18 cellular contexts compared by ENCODE assay signal in genomic region chr1:24715658-24716057, GRCh38. TPM values are rescaled to one million over a fixed set of nuclear protein-coding genes. Genes with fewer than 3 reads are reported as not detected.
DNase-seq lines count a peak whose midpoint lies in the region; ATAC-seq and TF ChIP-seq lines count a peak whose summit lies in the region.
"Had no signal": no experiment of that assay in that cellular context is flagged by ENCODE, and none has a peak within 500 bp of the region (broad histone marks: within the 10 kb centered on the region; RNA-seq: fewer than 3 reads in every experiment).

No MANE protein-coding gene starts in this region.

- no peak overlapping the region for H3K27ac ChIP-seq in HCT116 (ENCODE audit: low read depth, low read length)
- no peak overlapping the region for H3K27ac ChIP-seq in body of pancreas
- H3K27ac ChIP-seq: BLaER1 had no signal

- WGBS in body of pancreas, 2 donors = 95 to 96% methylated on average over 7 of the region's 7 CpGs

- TF ChIP-seq POLR2A in HCT116 (IDR thresholded peaks at IDR 0.05; ENCODE audit: borderline replicate concordance, extremely low read depth, insufficient read depth, insufficient read length) (no peak), body of pancreas (IDR thresholded peaks at IDR 0.05) (no peak)

- DNase-seq in HCT116 (ENCODE audit: low read depth, low spot score) (no peak), NCI-H524 (lab: John Stamatoyannopoulos, UW) (no peak), body of pancreas (no peak)
- DNase-seq: CD8-positive, alpha-beta memory T cell; H9; KG1; NCI-H1092 treated with DMSO at 0.1 percent for 48 hours; NCI-H1694 treated with DMSO at 0.1 percent for 48 hours; NCI-H446 treated with DMSO at 0.1 percent for 48 hours; NCI-H82; Right ventricle myocardium superior; SK-N-SH had no signal

- peak overlapping the region; percentile 4 for H2AFZ ChIP-seq in HCT116 (ENCODE audit: low read depth, low read length, poor library complexity, severe bottlenecking)

- H3K9me2 ChIP-seq in HCT116 (ENCODE audit: insufficient read depth) = no peaks in the 10 kb centered on the region
- H3K9me2 ChIP-seq: SK-N-SH had no signal

- POLR2A ChIA-PET in HCT116 (lab: Charles Lee) = interaction anchor here (1.0 kb wide), 1 partner anchor 10 kb away, joined by 3 read pairs; no protein-coding TSS in a partner anchor

- no TSS peak for BruUV-seq in HCT116 (replicated peaks; lab: Mats Ljungman, UMichigan)

- no peak for ATAC-seq in HCT116
- ATAC-seq in activated T-helper 17 cell treated with anti-CD3 and anti-CD28 coated beads, Interleukin-2, amount 50 U/mL, for 72 hours (replicated peaks) = no peak
- ATAC-seq in body of pancreas = no peak
- no peak for ATAC-seq in HG03108 (IDR thresholded peaks at IDR 0.05; ENCODE audit: unreplicated experiment)

- H3K4me1 ChIP-seq in HCT116 (ENCODE audit: control insufficient read depth in 1 of 2, insufficient read depth in 2 of 2, low read length in 2 of 2) (peaks cover 22 to 58% of the 10 kb centered on the region in 2 experiments), skeletal muscle satellite cell (ENCODE audit: control insufficient read depth, insufficient read depth, low read length) (peaks cover 65% of the 10 kb centered on the region), body of pancreas (peaks cover 22% of the 10 kb centered on the region)
- H3K4me1 ChIP-seq: BLaER1 had no signal

- intact Hi-C loops in HCT116 (cut with micrococcal nuclease) = no loop called here
- intact Hi-C loops in dendritic cell treated with granulocyte-macrophage colony-stimulating factor and Interleukin-4, amounts not matched to agents 40 ng/mL and 50 ng/mL, for 4 days (cut with micrococcal nuclease) = no loop called here
- intact Hi-C loops in body of pancreas (cut with DNase I) = no loop called here

- H3K4me2 ChIP-seq in HCT116 (ENCODE audit: low read length) (no peak overlapping the region), skeletal muscle satellite cell (ENCODE audit: low read length) (no peak overlapping the region)
- H3K4me2 ChIP-seq: BLaER1, SK-N-SH had no signal

- H3K4me1 Mint-ChIP-seq in activated T-helper 17 cell treated with anti-CD3 and anti-CD28 coated beads, Interleukin-2, amount 50 U/mL, for 72 hours = peaks cover 5% of the 10 kb centered on the region
- peaks cover 64% of the 10 kb centered on the region for H3K4me1 Mint-ChIP-seq in dendritic cell treated with granulocyte-macrophage colony-stimulating factor and Interleukin-4, amounts not matched to agents 40 ng/mL and 50 ng/mL, for 4 days (ENCODE audit: low read depth)
- H3K4me1 Mint-ChIP-seq: CD8-positive, alpha-beta memory T cell; H9 had no signal

- H3K9me3 ChIP-seq in HCT116 (ENCODE audit: control insufficient read depth in 1 of 2, insufficient read depth in 1 of 2, low read depth in 1 of 2, low read length in 2 of 2) (no peaks in the 10 kb centered on the region), skeletal muscle satellite cell (replicated peaks; ENCODE audit: low read length) (no peaks in the 10 kb centered on the region), body of pancreas (no peaks in the 10 kb centered on the region)
- H3K9me3 ChIP-seq: BLaER1, MG63, SK-N-SH had no signal

- H3K27me3 Mint-ChIP-seq in activated T-helper 17 cell treated with anti-CD3 and anti-CD28 coated beads, Interleukin-2, amount 50 U/mL, for 72 hours = no peaks in the 10 kb centered on the region
- no peaks in the 10 kb centered on the region for H3K27me3 Mint-ChIP-seq in dendritic cell treated with granulocyte-macrophage colony-stimulating factor and Interleukin-4, amounts not matched to agents 40 ng/mL and 50 ng/mL, for 4 days

- RAD21 ChIA-PET in HCT116 (lab: Charles Lee; ENCODE audit: low non-redundant PET in 1 of 2, low total read pairs in 2 of 2, uncharacterized antibody in 2 of 2, unreplicated experiment in 2 of 2) = no interaction called here

- H3K27me3 ChIP-seq in HCT116 (ENCODE audit: insufficient read depth, low read length) (no peaks in the 10 kb centered on the region), skeletal muscle satellite cell (ENCODE audit: control insufficient read depth, insufficient read depth, low read length) (no peaks in the 10 kb centered on the region), body of pancreas (no peaks in the 10 kb centered on the region)
- H3K27me3 ChIP-seq: BLaER1, MG63 had no signal

- H3K9ac ChIP-seq in HCT116 (ENCODE audit: low read length) = no peak overlapping the region
- peak overlapping the region; percentile 43 for H3K9ac ChIP-seq in skeletal muscle satellite cell (ENCODE audit: low read depth, low read length)
- H3K9ac ChIP-seq: BLaER1 had no signal

- no peaks in the 10 kb centered on the region for H4K20me1 ChIP-seq in HCT116 (ENCODE audit: insufficient read depth)
- H4K20me1 ChIP-seq: BLaER1 had no signal

- no peaks in the 10 kb centered on the region for H3K36me3 Mint-ChIP-seq in activated T-helper 17 cell treated with anti-CD3 and anti-CD28 coated beads, Interleukin-2, amount 50 U/mL, for 72 hours (ENCODE audit: low read depth)
- no peaks in the 10 kb centered on the region for H3K36me3 Mint-ChIP-seq in dendritic cell treated with granulocyte-macrophage colony-stimulating factor and Interleukin-4, amounts not matched to agents 40 ng/mL and 50 ng/mL, for 4 days (ENCODE audit: low read depth)
- H3K36me3 Mint-ChIP-seq: CD8-positive, alpha-beta memory T cell had no signal

- H3K9me3 Mint-ChIP-seq in activated T-helper 17 cell treated with anti-CD3 and anti-CD28 coated beads, Interleukin-2, amount 50 U/mL, for 72 hours = no peaks in the 10 kb centered on the region
- H3K9me3 Mint-ChIP-seq in dendritic cell treated with granulocyte-macrophage colony-stimulating factor and Interleukin-4, amounts not matched to agents 40 ng/mL and 50 ng/mL, for 4 days = no peaks in the 10 kb centered on the region
- H3K9me3 Mint-ChIP-seq: CD8-positive, alpha-beta memory T cell had no signal

- no peak for TF ChIP-seq RAD21 in HCT116 (IDR thresholded peaks at IDR 0.05; ENCODE audit: low read depth)

- no peak overlapping the region for H3K4me3 ChIP-seq in HCT116 (replicated peaks in 1 of 2; ENCODE audit: low read depth in 1 of 2, low read length in 2 of 2)
- no peak overlapping the region for H3K4me3 ChIP-seq in skeletal muscle satellite cell (ENCODE audit: low read length)
- H3K4me3 ChIP-seq in body of pancreas = no peak overlapping the region
- H3K4me3 ChIP-seq: BLaER1, MG63 had no signal

- peak overlapping the region; percentile 49 for H3K27ac Mint-ChIP-seq in activated T-helper 17 cell treated with anti-CD3 and anti-CD28 coated beads, Interleukin-2, amount 50 U/mL, for 72 hours
- H3K27ac Mint-ChIP-seq in dendritic cell treated with granulocyte-macrophage colony-stimulating factor and Interleukin-4, amounts not matched to agents 40 ng/mL and 50 ng/mL, for 4 days = peak overlapping the region; percentile 18

- no peak overlapping the region for H3K4me3 Mint-ChIP-seq in activated T-helper 17 cell treated with anti-CD3 and anti-CD28 coated beads, Interleukin-2, amount 50 U/mL, for 72 hours
- no peak overlapping the region for H3K4me3 Mint-ChIP-seq in dendritic cell treated with granulocyte-macrophage colony-stimulating factor and Interleukin-4, amounts not matched to agents 40 ng/mL and 50 ng/mL, for 4 days
- H3K4me3 Mint-ChIP-seq: CD8-positive, alpha-beta memory T cell; H9 had no signal

- H3K79me2 ChIP-seq in HCT116 (ENCODE audit: insufficient read depth, low read length) = no peaks in the 10 kb centered on the region

- no peak for TF ChIP-seq CTCF in HCT116 (IDR thresholded peaks at IDR 0.05 in 2 of 3, conservative IDR thresholded peaks at IDR 0.05 in 1 of 3; ENCODE audit: borderline replicate concordance in 1 of 3, insufficient read depth in 1 of 3, low read depth in 2 of 3, low read length in 2 of 3)
- TF ChIP-seq CTCF in body of pancreas (IDR thresholded peaks at IDR 0.05) = no peak

- H3K36me3 ChIP-seq in HCT116 (ENCODE audit: control insufficient read depth in 1 of 2, insufficient read depth in 2 of 2, low read length in 2 of 2) (no peaks in the 10 kb centered on the region), skeletal muscle satellite cell (ENCODE audit: insufficient read depth, low read length) (no peaks in the 10 kb centered on the region), body of pancreas (replicated peaks in 1 of 2; ENCODE audit: insufficient read depth in 1 of 2, low read depth in 2 of 2) (no peaks in the 10 kb centered on the region)
- H3K36me3 ChIP-seq: BLaER1 had no signal

- CTCF ChIA-PET in HCT116 (lab: Charles Lee) = no interaction called here

TF ChIP-seq in HCT116, 20 proteins besides CTCF, POLR2A, EP300 and RAD21 (continues in another document):
- no peak for TF ChIP-seq ZFX (IDR thresholded peaks at IDR 0.05)
- TF ChIP-seq YY1 (IDR thresholded peaks at IDR 0.05; ENCODE audit: extremely low read depth, insufficient replicate concordance, low read depth, low read length) = no peak
- TF ChIP-seq EZH2 (IDR thresholded peaks at IDR 0.05) = no peak
- TF ChIP-seq POLR2AphosphoS5 (IDR thresholded peaks at IDR 0.05; ENCODE audit: low read depth, low read length) = no peak
- no peak for TF ChIP-seq EGR1 (IDR thresholded peaks at IDR 0.05; ENCODE audit: low read depth)
- no peak for TF ChIP-seq CBX3 (IDR thresholded peaks at IDR 0.05; ENCODE audit: low read depth)
- no peak for TF ChIP-seq SRF (IDR thresholded peaks at IDR 0.05; ENCODE audit: low read depth)
- TF ChIP-seq TCF7L2 (IDR thresholded peaks at IDR 0.05; ENCODE audit: borderline replicate concordance, extremely low read depth, insufficient read depth, insufficient read length) = no peak
- no peak for TF ChIP-seq FOSL1 (IDR thresholded peaks at IDR 0.05; ENCODE audit: low read depth)
- TF ChIP-seq ZNF274 (IDR thresholded peaks at IDR 0.05; ENCODE audit: low read depth, low read length) = no peak
- TF ChIP-seq, protein P1, sequence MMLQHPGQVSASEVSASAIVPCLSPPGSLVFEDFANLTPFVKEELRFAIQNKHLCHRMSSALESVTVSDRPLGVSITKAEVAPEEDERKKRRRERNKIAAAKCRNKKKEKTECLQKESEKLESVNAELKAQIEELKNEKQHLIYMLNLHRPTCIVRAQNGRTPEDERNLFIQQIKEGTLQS (IDR thresholded peaks at IDR 0.05) = no peak
- no peak for TF ChIP-seq EZH2phosphoT487 (IDR thresholded peaks at IDR 0.05; ENCODE audit: borderline replicate concordance)
- no peak for TF ChIP-seq CEBPB (IDR thresholded peaks at IDR 0.05; ENCODE audit: low read depth)

RNA-seq across cellular contexts. Expression of gene CLIC4, which starts 29.6 kb away (rescaled TPM):
- total RNA-seq in HCT116 (2021; ENCODE audit: unreplicated experiment) (77.2 TPM), body of pancreas (10 to 100 TPM; 58.1 to 78.8 TPM)
- 26.8 and 32.7 TPM in 2 replicates for polyA plus RNA-seq in HCT116 (2012)
- total RNA-seq in activated T-helper 17 cell treated with anti-CD3 and anti-CD28 coated beads, Interleukin-2, amount 50 U/mL, for 72 hours = 10 to 100 TPM in 1 of 2 donors, 1 to 10 TPM in 1; 8.9 to 13.8 TPM
- 271 and 344 TPM in 2 replicates for total RNA-seq in skeletal muscle satellite cell (2012; rRNA removed)
